Comparison of ENCODE assay signal across 13 cellular contexts in the genomic region with DNA sequence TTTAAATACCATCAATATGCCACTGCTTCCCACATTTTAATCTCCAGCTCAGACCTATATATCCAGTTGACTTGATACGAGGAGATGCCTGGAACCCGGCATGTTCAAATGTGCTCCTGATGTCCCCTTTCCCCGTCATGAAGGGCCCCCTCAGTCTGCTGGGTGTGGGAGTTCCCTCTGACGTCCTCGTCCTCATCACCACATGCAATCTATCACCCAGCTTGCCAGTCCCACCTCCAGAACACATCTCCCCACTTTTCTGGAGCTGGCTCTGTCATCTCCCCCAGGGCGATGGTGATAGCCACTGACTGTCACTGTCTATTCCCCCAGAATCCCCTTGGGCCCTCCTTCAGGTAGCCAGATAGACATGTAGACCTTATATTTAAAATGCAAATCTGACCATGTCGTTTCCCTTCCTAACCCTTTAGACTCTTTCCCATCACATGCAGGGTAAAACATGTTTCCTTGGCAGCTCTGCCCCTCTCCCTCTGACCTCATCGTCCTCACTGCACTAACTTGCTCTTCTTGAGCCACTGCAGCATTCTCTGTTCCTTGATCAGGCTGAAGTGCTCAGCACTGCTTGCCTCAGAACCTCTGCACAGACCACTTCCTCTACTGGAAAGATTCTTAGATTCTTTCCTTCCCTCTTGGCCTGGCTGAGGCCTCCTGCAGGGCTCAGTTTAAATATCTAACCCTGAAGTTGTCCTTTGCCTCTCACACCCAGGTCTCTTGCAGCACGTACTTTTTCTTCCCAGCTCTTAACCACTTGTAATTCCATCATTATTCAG. TPM values are rescaled to one million over a fixed set of nuclear protein-coding genes. Genes with fewer than 3 reads are reported as not detected.
DNase-seq lines count a peak whose midpoint lies in the region; ATAC-seq and TF ChIP-seq lines count a peak whose summit lies in the region.
"Had no signal": no experiment of that assay in that cellular context is flagged by ENCODE, and none has a peak within 500 bp of the region (broad histone marks: within the 10 kb centered on the region; RNA-seq: fewer than 3 reads in every experiment).

No MANE protein-coding gene starts in this region.

- no peak overlapping the region for H3K4me3 ChIP-seq in astrocyte of the spinal cord (ENCODE audit: low read depth, low read length)
- H3K4me3 ChIP-seq: ascending aorta had no signal

- ATAC-seq in stimulated activated naive CD8-positive, alpha-beta T cell treated with anti-CD3 and anti-CD28 coated beads, Interleukin-15, Interleukin-2, amounts not matched to agents 100 U/mL and 50 U/mL, for 24 hours: peak; percentile 74
- ATAC-seq in GM21576 (IDR thresholded peaks at IDR 0.05; ENCODE audit: unreplicated experiment) (no peak), left colon (no peak), HG02938 (IDR thresholded peaks at IDR 0.05; ENCODE audit: unreplicated experiment) (no peak)

- intact Hi-C loops in left colon (cut with DNase I, micrococcal nuclease): loop anchor here in 1 of 2 donors (10.0 kb wide), 1 partner anchor 154 kb away; no protein-coding TSS in a partner anchor

- H3K36me3 Mint-ChIP-seq in activated CD4-positive, alpha-beta T cell treated with anti-CD3 and anti-CD28 coated beads, Interleukin-2, amount 10 ng/mL, durations not matched to agents 7 days and 5 days (ENCODE audit: low read depth): no peaks in the 10 kb centered on the region

- peak; percentile 35 for DNase-seq in activated CD4-positive, alpha-beta T cell treated with anti-CD3 and anti-CD28 coated beads, Interleukin-2, amount 10 ng/mL, durations not matched to agents 7 days and 5 days
- no peak for DNase-seq in activated CD4-positive, alpha-beta T cell treated with anti-CD3 and anti-CD28 coated beads for 4 hours
- peak; percentile 69 for DNase-seq in NOMO-1 treated with dmso at 0.1 percent for 144 hours (lab: John Stamatoyannopoulos, UW; ENCODE audit: unreplicated experiment)
- DNase-seq in astrocyte of the spinal cord (ENCODE audit: low read depth, low spot score): peak; percentile 52
- peak; percentile 26 for DNase-seq in stimulated activated naive CD8-positive, alpha-beta T cell treated with anti-CD3 and anti-CD28 coated beads, Interleukin-15, Interleukin-2, amounts not matched to agents 100 U/mL and 50 U/mL, for 24 hours
- DNase-seq in left colon: no peak
- DNase-seq: activated CD4-positive, CD25-positive, alpha-beta regulatory T cell; HCEC 1CT; NCI-H1436 treated with DMSO at 0.1 percent for 48 hours; nephron progenitor cell had no signal

- no peaks in the 10 kb centered on the region for H3K9me3 Mint-ChIP-seq in activated CD4-positive, alpha-beta T cell treated with anti-CD3 and anti-CD28 coated beads, Interleukin-2, amount 10 ng/mL, durations not matched to agents 7 days and 5 days
- H3K9me3 Mint-ChIP-seq: nephron progenitor cell had no signal

- no peak for TF ChIP-seq CTCF in astrocyte of the spinal cord (IDR thresholded peaks at IDR 0.05; ENCODE audit: low read depth, low read length)

- in situ Hi-C loops in astrocyte of the spinal cord (cut with HindIII; ENCODE audit: low sequenced_read_pairs): no loop called here

- peaks cover 48% of the 10 kb centered on the region for H3K4me1 Mint-ChIP-seq in activated CD4-positive, alpha-beta T cell treated with anti-CD3 and anti-CD28 coated beads, Interleukin-2, amount 10 ng/mL, durations not matched to agents 7 days and 5 days

- POLR2A ChIA-PET in activated CD4-positive, alpha-beta T cell treated with anti-CD3 and anti-CD28 coated beads, Interleukin-2, amount 10 ng/mL, durations not matched to agents 7 days and 5 days (lab: Charles Lee): interaction anchor here (0.6 kb wide), 1 partner anchor 25 kb away, joined by 3 read pairs; no protein-coding TSS in a partner anchor

- peak overlapping the region; percentile 73 for H3K27ac Mint-ChIP-seq in activated CD4-positive, alpha-beta T cell treated with anti-CD3 and anti-CD28 coated beads, Interleukin-2, amount 10 ng/mL, durations not matched to agents 7 days and 5 days
- H3K27ac Mint-ChIP-seq: nephron progenitor cell had no signal

- CTCF ChIA-PET in activated CD4-positive, alpha-beta T cell treated with anti-CD3 and anti-CD28 coated beads, Interleukin-2, amount 10 ng/mL, durations not matched to agents 7 days and 5 days (lab: Charles Lee): interaction anchor here (0.6 to 4.9 kb wide), 6 partner anchors 9 to 282 kb away, joined by 3 to 27 read pairs (median 6); no protein-coding TSS in a partner anchor

- H3K27me3 Mint-ChIP-seq in activated CD4-positive, alpha-beta T cell treated with anti-CD3 and anti-CD28 coated beads, Interleukin-2, amount 10 ng/mL, durations not matched to agents 7 days and 5 days: peaks cover 3% of the 10 kb centered on the region

- no peak overlapping the region for H3K4me3 Mint-ChIP-seq in activated CD4-positive, alpha-beta T cell treated with anti-CD3 and anti-CD28 coated beads, Interleukin-2, amount 10 ng/mL, durations not matched to agents 7 days and 5 days
- H3K4me3 Mint-ChIP-seq: nephron progenitor cell had no signal

RNA-seq across cellular contexts. Expression of a gene that starts 7.4 kb away (rescaled TPM):
- 1 to 10 TPM; 4.1 to 5.5 TPM for total RNA-seq in activated CD4-positive, alpha-beta T cell treated with anti-CD3 and anti-CD28 coated beads, Interleukin-2, amount 10 ng/mL, durations not matched to agents 7 days and 5 days
- 10 to 100 TPM; 10.1 to 22.7 TPM for total RNA-seq in left colon

RNA-seq across cellular contexts. Expression of a gene that starts 51.6 kb away (rescaled TPM):
- 100 to 1,000 TPM; 181 to 193 TPM for total RNA-seq in activated CD4-positive, alpha-beta T cell treated with anti-CD3 and anti-CD28 coated beads, Interleukin-2, amount 10 ng/mL, durations not matched to agents 7 days and 5 days
- total RNA-seq in left colon: 100 to 1,000 TPM; 173 to 222 TPM

Comparison
In these comparisons a context has a peak if more than half of its experiments do, and no peak if none do; other contexts are left out.
1. DNase-seq: peak in activated CD4-positive, alpha-beta T cell treated with anti-CD3 and anti-CD28 coated beads, Interleukin-2, amount 10 ng/mL, durations not matched to agents 7 days and 5 days (single experiment), NOMO-1 treated with dmso at 0.1 percent for 144 hours (single experiment), astrocyte of the spinal cord (single experiment) and stimulated activated naive CD8-positive, alpha-beta T cell treated with anti-CD3 and anti-CD28 coated beads, Interleukin-15, Interleukin-2, amounts not matched to agents 100 U/mL and 50 U/mL, for 24 hours (single experiment); none in activated CD4-positive, alpha-beta T cell treated with anti-CD3 and anti-CD28 coated beads for 4 hours (0 of 2) and left colon (0 of 2).